In the genomic region with DNA sequence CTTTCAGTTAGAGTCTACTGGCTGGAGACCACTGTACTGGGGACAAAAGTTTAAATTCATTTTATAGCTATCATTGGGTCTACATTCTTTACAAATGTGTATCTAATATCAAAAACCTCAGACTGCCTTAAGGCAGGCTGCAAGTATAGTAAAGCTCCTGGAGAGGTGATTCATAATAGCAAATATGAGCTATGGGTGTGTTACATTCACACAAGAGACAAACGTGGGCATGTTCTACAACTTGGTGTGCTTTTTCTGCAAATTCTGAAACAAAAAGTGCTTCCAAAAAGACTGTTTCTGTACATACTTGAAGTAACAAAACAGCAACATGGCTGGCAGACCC, we compare ENCODE assay signal across 15 cellular contexts.
A peak's percentile ranks its signal among the peaks of the same experiment; 100 is the strongest.
DNase-seq lines count a peak whose midpoint lies in the region; ATAC-seq and TF ChIP-seq lines count a peak whose summit lies in the region.
"Had no signal": no experiment of that assay in that cellular context is flagged by ENCODE, and none has a peak within 500 bp of the region (broad histone marks: within the 10 kb centered on the region; RNA-seq: fewer than 3 reads in every experiment).

No MANE protein-coding gene starts in this region.

- H2AK9ac ChIP-seq in IMR-90 (replicated peaks; ENCODE audit: low read depth, low read length, poor library complexity), result no peak overlapping the region

- H3K9me3 ChIP-seq in IMR-90 (ENCODE audit: control insufficient read depth, insufficient read depth, low read length), result no peaks in the 10 kb centered on the region

- peak overlapping the region; percentile 82; the same call in 1 of the 2 replicates for H3K18ac ChIP-seq in IMR-90 (ENCODE audit: low read depth, low read length)

- H3K79me1 ChIP-seq in IMR-90 (ENCODE audit: low read depth in 1 of 2, low read length in 2 of 2), result no peaks in the 10 kb centered on the region

- H3K4me1 ChIP-seq in IMR-90 (ENCODE audit: control insufficient read depth, insufficient read depth, low read length) (peaks cover 1% of the 10 kb centered on the region; the same call in 1 of the 2 replicates), foreskin keratinocyte (peaks cover 23% of the 10 kb centered on the region)

- BruUV-seq in IMR-90 (replicated peaks; lab: Mats Ljungman, UMichigan), result no TSS peak

- WGBS in IMR-90 (ENCODE audit: extremely low coverage in 2 of 2, insufficient read length in 1 of 2), 2 experiments, result no CpG with 5 or more reads among the region's 1 CpG

- H4K20me1 ChIP-seq in IMR-90 (ENCODE audit: insufficient read depth, low read length), result no peaks in the 10 kb centered on the region

- H3K14ac ChIP-seq in IMR-90 (replicated peaks; ENCODE audit: low read depth, low read length), result peak overlapping the region; percentile 12; the same call in 1 of the 2 replicates

- no peak for TF ChIP-seq CTCF in IMR-90 (conservative IDR thresholded peaks at IDR 0.05; ENCODE audit: low read depth, low read length)
- no peak for TF ChIP-seq CTCF in astrocyte of the spinal cord (IDR thresholded peaks at IDR 0.05; ENCODE audit: low read depth, low read length)
- no peak for TF ChIP-seq CTCF in foreskin keratinocyte (conservative IDR thresholded peaks at IDR 0.05)

- H3K27ac ChIP-seq in IMR-90 (ENCODE audit: insufficient read depth, low read length) (no peak overlapping the region), foreskin keratinocyte (peak overlapping the region; percentile 74)

- H2BK120ac ChIP-seq in IMR-90 (ENCODE audit: low read depth, low read length), result no peak overlapping the region

- H3K9ac ChIP-seq in IMR-90 (ENCODE audit: low read depth, low read length), result no peak overlapping the region

- H2AFZ ChIP-seq in IMR-90 (replicated peaks; ENCODE audit: low read length, poor library complexity), result no peak overlapping the region

- dilution Hi-C loops in IMR-90 (cut with HindIII; ENCODE audit: low sequenced_read_pairs, unreplicated experiment), result no loop called here

- TF ChIP-seq RAD21 in IMR-90 (IDR thresholded peaks at IDR 0.05; ENCODE audit: low read length), result no peak

- DNase-seq in AG08396 (ENCODE audit: low spot score) (peak; percentile 17), IMR-90 (peak; percentile 63), astrocyte of the spinal cord (ENCODE audit: low read depth, low spot score) (peak; percentile 64), foreskin keratinocyte (peak; percentile 78 to 87), H4 (ENCODE audit: low spot score) (no peak), MV-4-11 (lab: John Stamatoyannopoulos, UW) (no peak)
- DNase-seq: activated CD8-positive, alpha-beta T cell treated with anti-CD3 and anti-CD28 coated beads, Interleukin-2, amount 10 ng/mL, durations not matched to agents 7 days and 5 days; activated naive CD8-positive, alpha-beta T cell treated with anti-CD3 and anti-CD28 coated beads, Interleukin-2, amount 50 U/mL, for 24 hours; COR-L47; NCI-H187; NCI-H510A; stimulated activated naive CD8-positive, alpha-beta T cell treated with anti-CD3 and anti-CD28 coated beads, Interleukin-15, amount 100 ng/mL, for 72 hours had no signal

- in situ Hi-C loops in IMR-90 (cut with MboI; ENCODE audit: low sequenced_read_pairs) (loop anchor here (10.0 to 25.0 kb wide), 3 partner anchors 321 to 821 kb away; no protein-coding TSS in a partner anchor), astrocyte of the spinal cord (cut with HindIII; ENCODE audit: low sequenced_read_pairs) (no loop called here)

- H3K27me3 ChIP-seq in IMR-90 (ENCODE audit: control insufficient read depth, insufficient read depth, low read length) (no peaks in the 10 kb centered on the region), foreskin keratinocyte (no peaks in the 10 kb centered on the region)

- POLR2A ChIA-PET in IMR-90 (lab: Charles Lee; ENCODE audit: unreplicated experiment), result no interaction called here

- no peak overlapping the region for H4K91ac ChIP-seq in IMR-90 (ENCODE audit: insufficient read depth, low read depth, low read length)

- CTCF ChIA-PET in IMR-90 (lab: Yijun Ruan, JAX), result no interaction called here

- no peak overlapping the region for H2BK20ac ChIP-seq in IMR-90 (ENCODE audit: low read depth, low read length)

- no peak overlapping the region for H3K23ac ChIP-seq in IMR-90 (ENCODE audit: low read depth, low read length)

- no peaks in the 10 kb centered on the region for H3K9me1 ChIP-seq in IMR-90 (ENCODE audit: insufficient read depth, low read length)

- peaks cover 4% of the 10 kb centered on the region for H3K36me3 ChIP-seq in IMR-90 (ENCODE audit: control insufficient read depth, insufficient read depth, low read length)

- intact Hi-C loops in IMR-90 (cut with micrococcal nuclease), result loop anchor here (10.0 kb wide), 1 partner anchor 208 kb away; no protein-coding TSS in a partner anchor

- H3K4me3 ChIP-seq in IMR-90 (ENCODE audit: insufficient read depth, low read depth, low read length) (no peak overlapping the region), astrocyte of the spinal cord (ENCODE audit: low read depth, low read length) (no peak overlapping the region)
- H3K4me3 ChIP-seq: skin epidermis had no signal

- peak; percentile 76; the same call in 1 of the 2 replicates for ATAC-seq in IMR-90 (ENCODE audit: low read depth)
- peak; percentile 98 for ATAC-seq in foreskin keratinocyte
- ATAC-seq in HG03521 (IDR thresholded peaks at IDR 0.05; ENCODE audit: unreplicated experiment), result no peak
- no peak for ATAC-seq in HG03460 (IDR thresholded peaks at IDR 0.05; ENCODE audit: unreplicated experiment)
- ATAC-seq: activated CD8-positive, alpha-beta T cell treated with anti-CD3 and anti-CD28 coated beads, Interleukin-2, amount 10 ng/mL, durations not matched to agents 7 days and 5 days; activated naive CD8-positive, alpha-beta T cell treated with anti-CD3 and anti-CD28 coated beads, Interleukin-2, amount 50 U/mL, for 24 hours; stimulated activated naive CD8-positive, alpha-beta T cell treated with anti-CD3 and anti-CD28 coated beads, Interleukin-15, amount 100 ng/mL, for 72 hours had no signal

- H2BK5ac ChIP-seq in IMR-90 (ENCODE audit: low read depth, low read length, poor library complexity, severe bottlenecking), result no peak overlapping the region

- no peak for TF ChIP-seq POLR2A in IMR-90 (IDR thresholded peaks at IDR 0.05; ENCODE audit: low read depth, low read length)

- no peak overlapping the region for H3K56ac ChIP-seq in IMR-90 (ENCODE audit: extremely low read depth, insufficient read depth, low read length)

- H3K4ac ChIP-seq in IMR-90 (ENCODE audit: low read depth, low read length), result no peak overlapping the region

- no peak overlapping the region; the same call in 1 of the 2 replicates for H4K5ac ChIP-seq in IMR-90 (ENCODE audit: low read depth, low read length)

- H2BK15ac ChIP-seq in IMR-90 (ENCODE audit: low read depth, low read length), result no peak overlapping the region

- peak overlapping the region; percentile 89; the same call in 1 of the 2 replicates for H3K4me2 ChIP-seq in IMR-90 (ENCODE audit: low read depth, low read length)

- no peak overlapping the region for H2AK5ac ChIP-seq in IMR-90 (ENCODE audit: low read depth, low read length)

- H4K8ac ChIP-seq in IMR-90 (ENCODE audit: low read depth in 2 of 2, low read length in 2 of 2), result peak overlapping the region in 1 of 2 experiments; percentile 32; a peak in 1 of 4 replicates

TF ChIP-seq in IMR-90, 13 proteins besides CTCF, POLR2A, EP300 and RAD21:
- TF ChIP-seq RFX5 (IDR thresholded peaks at IDR 0.05; ENCODE audit: low read depth, low read length) (no peak), SMC3 (IDR thresholded peaks at IDR 0.05; ENCODE audit: low read depth, low read length) (no peak), BHLHE40 (IDR thresholded peaks at IDR 0.05; ENCODE audit: low read depth, low read length) (no peak)

Comparison
In these comparisons a context has a peak if more than half of its experiments do, and no peak if none do; other contexts are left out.
1. DNase-seq: peak in AG08396 (single experiment), IMR-90 (single experiment), astrocyte of the spinal cord (single experiment) and foreskin keratinocyte (2 of 2); none in H4 (single experiment) and MV-4-11 (single experiment).
2. ATAC-seq: peak in IMR-90 (single experiment) and foreskin keratinocyte (single experiment); none in HG03521 (single experiment) and HG03460 (single experiment).